27 cellular contexts compared by ENCODE assay signal in genomic region chr17:57319806-57320205, GRCh38.
"Had no signal": no experiment of that assay in that cellular context is flagged by ENCODE, and none has a peak within 500 bp of the region (broad histone marks: within the 10 kb centered on the region; RNA-seq: fewer than 3 reads in every experiment).

No MANE protein-coding gene starts in this region.

- H3K4me1 Mint-ChIP-seq: activated CD4-positive, alpha-beta memory T cell treated with anti-CD3 and anti-CD28 coated beads, Interleukin-2, amount 10 ng/mL, durations not matched to agents 7 days and 5 days; activated CD4-positive, alpha-beta T cell treated with anti-CD3 and anti-CD28 coated beads, Interleukin-2, amount 10 ng/mL, durations not matched to agents 7 days and 5 days; activated CD8-positive, alpha-beta memory T cell treated with anti-CD3 and anti-CD28 coated beads, Interleukin-2, amount 10 ng/mL, durations not matched to agents 7 days and 5 days; nephron had no signal

- H3K27me3 Mint-ChIP-seq: activated CD4-positive, alpha-beta memory T cell treated with anti-CD3 and anti-CD28 coated beads, Interleukin-2, amount 10 ng/mL, durations not matched to agents 7 days and 5 days; activated CD4-positive, alpha-beta T cell treated with anti-CD3 and anti-CD28 coated beads, Interleukin-2, amount 10 ng/mL, durations not matched to agents 7 days and 5 days; activated CD8-positive, alpha-beta memory T cell treated with anti-CD3 and anti-CD28 coated beads, Interleukin-2, amount 10 ng/mL, durations not matched to agents 7 days and 5 days; activated naive CD4-positive, alpha-beta T cell treated with anti-CD3 and anti-CD28 coated beads, Interleukin-2, amount 50 U/mL, for 24 hours; activated naive CD8-positive, alpha-beta T cell treated with anti-CD3 and anti-CD28 coated beads, Interleukin-2, amount 50 U/mL, for 24 hours; central memory CD8-positive, alpha-beta T cell; dendritic cell treated with granulocyte-macrophage colony-stimulating factor and Interleukin-4, amounts not matched to agents 40 ng/mL and 50 ng/mL, for 4 days; T-helper 17 cell; type B pancreatic cell had no signal

- H3K4me3 Mint-ChIP-seq: activated CD4-positive, alpha-beta memory T cell treated with anti-CD3 and anti-CD28 coated beads, Interleukin-2, amount 10 ng/mL, durations not matched to agents 7 days and 5 days; activated CD4-positive, alpha-beta T cell treated with anti-CD3 and anti-CD28 coated beads, Interleukin-2, amount 10 ng/mL, durations not matched to agents 7 days and 5 days; activated CD8-positive, alpha-beta memory T cell treated with anti-CD3 and anti-CD28 coated beads, Interleukin-2, amount 10 ng/mL, durations not matched to agents 7 days and 5 days; activated naive CD4-positive, alpha-beta T cell treated with anti-CD3 and anti-CD28 coated beads, Interleukin-2, amount 50 U/mL, for 24 hours; activated naive CD8-positive, alpha-beta T cell treated with anti-CD3 and anti-CD28 coated beads, Interleukin-2, amount 50 U/mL, for 24 hours; central memory CD8-positive, alpha-beta T cell; dendritic cell treated with granulocyte-macrophage colony-stimulating factor and Interleukin-4, amounts not matched to agents 40 ng/mL and 50 ng/mL, for 4 days; nephron; T-helper 17 cell; type B pancreatic cell had no signal

- H3K4me1 ChIP-seq: esophagus squamous epithelium, left lung, uterus had no signal

- H3K27me3 ChIP-seq: esophagus squamous epithelium, left lung, right atrium auricular region, uterus had no signal

- H2AFZ ChIP-seq: parathyroid adenoma had no signal

- H3K27ac ChIP-seq: epithelial cell of prostate, esophagus squamous epithelium, left lung, parathyroid adenoma, right atrium auricular region, uterus, WERI-Rb-1 had no signal

- H3K4me2 ChIP-seq: smooth muscle cell had no signal

- DNase-seq: activated CD4-positive, alpha-beta memory T cell treated with anti-CD3 and anti-CD28 coated beads, Interleukin-2, amount 10 ng/mL, durations not matched to agents 7 days and 5 days; activated CD4-positive, alpha-beta T cell treated with anti-CD3 and anti-CD28 coated beads for 1 hour; activated CD4-positive, alpha-beta T cell treated with anti-CD3 and anti-CD28 coated beads, Interleukin-2, amount 10 ng/mL, durations not matched to agents 7 days and 5 days; activated CD8-positive, alpha-beta memory T cell treated with anti-CD3 and anti-CD28 coated beads, Interleukin-2, amount 10 ng/mL, durations not matched to agents 7 days and 5 days; activated naive CD8-positive, alpha-beta T cell treated with anti-CD3 and anti-CD28 coated beads, Interleukin-2, amount 50 U/mL, for 24 hours; activated T-cell treated with anti-CD3 and anti-CD28 coated beads, Interleukin-2, amount 50 U/mL, for 48 hours; amygdala; esophagus squamous epithelium; left lung; stimulated activated CD4-positive, alpha-beta T cell treated with anti-CD3 and anti-CD28 coated beads, Interleukin-1b, Interleukin-23, amount 100 ng/mL, for 48 hours; stimulated activated naive CD8-positive, alpha-beta T cell treated with anti-CD3 and anti-CD28 coated beads, Interleukin-15, Interleukin-2, amounts not matched to agents 100 U/mL and 50 U/mL, for 24 hours; substantia nigra; T-helper 17 cell; T1000; uterus; WERI-Rb-1 had no signal

- H3K4me3 ChIP-seq: esophagus squamous epithelium, left lung, lung, right atrium auricular region, smooth muscle cell, uterus had no signal

- H3K27ac Mint-ChIP-seq: activated CD4-positive, alpha-beta memory T cell treated with anti-CD3 and anti-CD28 coated beads, Interleukin-2, amount 10 ng/mL, durations not matched to agents 7 days and 5 days; activated CD4-positive, alpha-beta T cell treated with anti-CD3 and anti-CD28 coated beads, Interleukin-2, amount 10 ng/mL, durations not matched to agents 7 days and 5 days; activated CD8-positive, alpha-beta memory T cell treated with anti-CD3 and anti-CD28 coated beads, Interleukin-2, amount 10 ng/mL, durations not matched to agents 7 days and 5 days; activated naive CD4-positive, alpha-beta T cell treated with anti-CD3 and anti-CD28 coated beads, Interleukin-2, amount 50 U/mL, for 24 hours; activated naive CD8-positive, alpha-beta T cell treated with anti-CD3 and anti-CD28 coated beads, Interleukin-2, amount 50 U/mL, for 24 hours; activated T-helper 2 cell treated with anti-CD3 and anti-CD28 coated beads, Interferon-gamma antibody, Interleukin-2, Interleukin-4, amounts not matched to agents 10 μg/mL and 5 μg/mL and 100 μg/mL, durations not matched to agents 14 hours and 24 hours and 36 hours; dendritic cell treated with granulocyte-macrophage colony-stimulating factor and Interleukin-4, amounts not matched to agents 40 ng/mL and 50 ng/mL, for 4 days; nephron; T-helper 17 cell; type B pancreatic cell had no signal

- H3K36me3 ChIP-seq: left lung, right atrium auricular region, uterus had no signal

- ATAC-seq: activated CD8-positive, alpha-beta memory T cell treated with anti-CD3 and anti-CD28 coated beads, Interleukin-2, amount 10 ng/mL, durations not matched to agents 7 days and 5 days; activated naive CD8-positive, alpha-beta T cell treated with anti-CD3 and anti-CD28 coated beads, Interleukin-2, amount 50 U/mL, for 24 hours; left lung; stimulated activated naive CD8-positive, alpha-beta T cell treated with anti-CD3 and anti-CD28 coated beads, Interleukin-15, Interleukin-2, amounts not matched to agents 100 U/mL and 50 U/mL, for 24 hours; T-helper 17 cell had no signal

- H3K9me3 ChIP-seq: esophagus squamous epithelium, left lung, right atrium auricular region, uterus had no signal

- H3K9ac ChIP-seq: parathyroid adenoma had no signal

- H3K9me3 Mint-ChIP-seq: activated CD4-positive, alpha-beta memory T cell treated with anti-CD3 and anti-CD28 coated beads, Interleukin-2, amount 10 ng/mL, durations not matched to agents 7 days and 5 days; activated CD4-positive, alpha-beta T cell treated with anti-CD3 and anti-CD28 coated beads, Interleukin-2, amount 10 ng/mL, durations not matched to agents 7 days and 5 days; activated naive CD4-positive, alpha-beta T cell treated with anti-CD3 and anti-CD28 coated beads, Interleukin-2, amount 50 U/mL, for 24 hours; activated naive CD8-positive, alpha-beta T cell treated with anti-CD3 and anti-CD28 coated beads, Interleukin-2, amount 50 U/mL, for 24 hours; activated T-helper 2 cell treated with anti-CD3 and anti-CD28 coated beads, Interferon-gamma antibody, Interleukin-2, Interleukin-4, amounts not matched to agents 10 μg/mL and 5 μg/mL and 100 μg/mL, durations not matched to agents 14 hours and 24 hours and 36 hours; central memory CD8-positive, alpha-beta T cell; dendritic cell treated with granulocyte-macrophage colony-stimulating factor and Interleukin-4, amounts not matched to agents 40 ng/mL and 50 ng/mL, for 4 days; nephron; type B pancreatic cell had no signal
